In genomic region chr4:15809058-15809457, GRCh38 we compare ENCODE assay signal across 9 cellular contexts. TPM values are rescaled to one million over a fixed set of nuclear protein-coding genes. Genes with fewer than 3 reads are reported as not detected.
DNase-seq lines count a peak whose midpoint lies in the region; ATAC-seq and TF ChIP-seq lines count a peak whose summit lies in the region.
"Had no signal": no experiment of that assay in that cellular context is flagged by ENCODE, and none has a peak within 500 bp of the region (broad histone marks: within the 10 kb centered on the region; RNA-seq: fewer than 3 reads in every experiment).

No MANE protein-coding gene starts in this region.

- no TSS peak for BruUV-seq in A673 (replicated peaks; lab: Mats Ljungman, UMichigan)

- H3K36me3 ChIP-seq in A673 (ENCODE audit: insufficient read depth, low read length, poor library complexity, severe bottlenecking), result no peaks in the 10 kb centered on the region

- H3K27ac ChIP-seq in A673 (ENCODE audit: low read depth, low read length, poor library complexity, severe bottlenecking), result no peak overlapping the region

- POLR2A ChIA-PET in A673 (lab: Charles Lee; ENCODE audit: low non-redundant PET), result no interaction called here

- no peak overlapping the region for H3K4me3 Mint-ChIP-seq in activated naive CD4-positive, alpha-beta T cell treated with anti-CD3 and anti-CD28 coated beads, Interleukin-2, amount 10 ng/mL, durations not matched to agents 7 days and 5 days
- H3K4me3 Mint-ChIP-seq in stimulated activated naive CD8-positive, alpha-beta T cell treated with anti-CD3 and anti-CD28 coated beads, Interleukin-15, Interleukin-2, amounts not matched to agents 100 ng/mL and 50 ng/mL, for 24 hours, result peak overlapping the region; percentile 52

- peak; percentile 61 for ATAC-seq in HG03039 (IDR thresholded peaks at IDR 0.05; ENCODE audit: unreplicated experiment)

- no peak overlapping the region for H3K4me3 ChIP-seq in A673 (ENCODE audit: low read depth, low read length, poor library complexity, severe bottlenecking)

- intact Hi-C loops in A673 (cut with micrococcal nuclease; ENCODE audit: unreplicated experiment), result loop anchor here (10.0 kb wide), 1 partner anchor 386 kb away; no protein-coding TSS in a partner anchor

- in situ Hi-C loops in ACHN (cut with HindIII; ENCODE audit: low pct_ligation_motif_present, low pct_unique_long_range_greater_than_20kb, low sequenced_read_pairs), result no loop called here

- H3K4me1 ChIP-seq in A673 (ENCODE audit: insufficient read depth, low read length, poor library complexity, severe bottlenecking), result peaks cover 12% of the 10 kb centered on the region

- TF ChIP-seq CTCF in A673 (conservative IDR thresholded peaks at IDR 0.05; ENCODE audit: low read depth, low read length), result no peak

- H3K27me3 ChIP-seq in A673 (replicated peaks; ENCODE audit: insufficient read depth, low read depth, low read length, poor library complexity), result no peaks in the 10 kb centered on the region

- H3K4me1 Mint-ChIP-seq in activated naive CD4-positive, alpha-beta T cell treated with anti-CD3 and anti-CD28 coated beads, Interleukin-2, amount 10 ng/mL, durations not matched to agents 7 days and 5 days, result peaks cover 36% of the 10 kb centered on the region
- peaks cover 38% of the 10 kb centered on the region for H3K4me1 Mint-ChIP-seq in stimulated activated naive CD8-positive, alpha-beta T cell treated with anti-CD3 and anti-CD28 coated beads, Interleukin-15, Interleukin-2, amounts not matched to agents 100 ng/mL and 50 ng/mL, for 24 hours (ENCODE audit: low read depth)

- H3K27ac Mint-ChIP-seq in activated naive CD4-positive, alpha-beta T cell treated with anti-CD3 and anti-CD28 coated beads, Interleukin-2, amount 10 ng/mL, durations not matched to agents 7 days and 5 days, result peak overlapping the region; percentile 4
- peak overlapping the region; percentile 42 for H3K27ac Mint-ChIP-seq in stimulated activated naive CD8-positive, alpha-beta T cell treated with anti-CD3 and anti-CD28 coated beads, Interleukin-15, Interleukin-2, amounts not matched to agents 100 ng/mL and 50 ng/mL, for 24 hours

- H3K27me3 Mint-ChIP-seq in activated naive CD4-positive, alpha-beta T cell treated with anti-CD3 and anti-CD28 coated beads, Interleukin-2, amount 10 ng/mL, durations not matched to agents 7 days and 5 days, result no peaks in the 10 kb centered on the region
- H3K27me3 Mint-ChIP-seq in stimulated activated naive CD8-positive, alpha-beta T cell treated with anti-CD3 and anti-CD28 coated beads, Interleukin-15, Interleukin-2, amounts not matched to agents 100 ng/mL and 50 ng/mL, for 24 hours, result no peaks in the 10 kb centered on the region

- H3K9me3 Mint-ChIP-seq in activated naive CD4-positive, alpha-beta T cell treated with anti-CD3 and anti-CD28 coated beads, Interleukin-2, amount 10 ng/mL, durations not matched to agents 7 days and 5 days, result peaks cover 2% of the 10 kb centered on the region
- H3K9me3 Mint-ChIP-seq in stimulated activated naive CD8-positive, alpha-beta T cell treated with anti-CD3 and anti-CD28 coated beads, Interleukin-15, Interleukin-2, amounts not matched to agents 100 ng/mL and 50 ng/mL, for 24 hours, result no peaks in the 10 kb centered on the region

- H3K9me3 ChIP-seq in A673 (ENCODE audit: low read depth, low read length, poor library complexity, severe bottlenecking), result no peaks in the 10 kb centered on the region

- no peak for DNase-seq in activated naive CD4-positive, alpha-beta T cell treated with anti-CD3 and anti-CD28 coated beads, Interleukin-2, amount 10 ng/mL, durations not matched to agents 7 days and 5 days
- no peak for DNase-seq in activated naive CD4-positive, alpha-beta T cell treated with Interleukin-2 at 50 U/mL for 16 hours
- DNase-seq in SKM-1 treated with dmso at 0.1 percent for 144 hours (lab: John Stamatoyannopoulos, UW; ENCODE audit: unreplicated experiment) (peak; percentile 72), A673 (ENCODE audit: low spot score) (no peak), NCI-H1048 (lab: John Stamatoyannopoulos, UW) (no peak), ACHN (no peak)
- DNase-seq: NCI-H774 had no signal

- H3K36me3 Mint-ChIP-seq in activated naive CD4-positive, alpha-beta T cell treated with anti-CD3 and anti-CD28 coated beads, Interleukin-2, amount 10 ng/mL, durations not matched to agents 7 days and 5 days, result peaks cover 52% of the 10 kb centered on the region
- no peaks in the 10 kb centered on the region for H3K36me3 Mint-ChIP-seq in stimulated activated naive CD8-positive, alpha-beta T cell treated with anti-CD3 and anti-CD28 coated beads, Interleukin-15, Interleukin-2, amounts not matched to agents 100 ng/mL and 50 ng/mL, for 24 hours (ENCODE audit: low read depth)

- CTCF ChIA-PET in activated naive CD4-positive, alpha-beta T cell treated with anti-CD3 and anti-CD28 coated beads, Interleukin-2, amount 10 ng/mL, durations not matched to agents 7 days and 5 days (lab: Charles Lee), result interaction anchor here (1.4 to 1.8 kb wide), 2 partner anchors 10 to 73 kb away, joined by 4 read pairs; no protein-coding TSS in a partner anchor
- CTCF ChIA-PET in A673 (lab: Charles Lee), result interaction anchor here (2.7 to 6.5 kb wide), 2 partner anchors 74 to 147 kb away, joined by 10 to 89 read pairs; no protein-coding TSS in a partner anchor

RNA-seq across cellular contexts. Expression of gene CD38, which starts 30.9 kb away (rescaled TPM):
- total RNA-seq in A673 (2021), result not detected in 2 replicates
